1 cellular context compared by ENCODE assay signal in genomic region chr15:84722628-84723027, GRCh38.
TF ChIP-seq lines count a peak whose summit lies in the region.

No MANE protein-coding gene starts in this region.

TF ChIP-seq in HEK293, 187 proteins besides CTCF, POLR2A, EP300 and RAD21 (continued from another document):
- TF ChIP-seq, protein P1, sequence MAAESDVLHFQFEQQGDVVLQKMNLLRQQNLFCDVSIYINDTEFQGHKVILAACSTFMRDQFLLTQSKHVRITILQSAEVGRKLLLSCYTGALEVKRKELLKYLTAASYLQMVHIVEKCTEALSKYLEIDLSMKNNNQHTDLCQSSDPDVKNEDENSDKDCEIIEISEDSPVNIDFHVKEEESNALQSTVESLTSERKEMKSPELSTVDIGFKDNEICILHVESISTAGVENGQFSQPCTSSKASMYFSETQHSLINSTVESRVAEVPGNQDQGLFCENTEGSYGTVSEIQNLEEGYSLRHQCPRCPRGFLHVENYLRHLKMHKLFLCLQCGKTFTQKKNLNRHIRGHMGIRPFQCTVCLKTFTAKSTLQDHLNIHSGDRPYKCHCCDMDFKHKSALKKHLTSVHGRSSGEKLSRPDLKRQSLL (tag by site-specific recombination; IDR thresholded peaks at IDR 0.05), result no peak
